1 cellular context compared by ENCODE assay signal in the genomic region with DNA sequence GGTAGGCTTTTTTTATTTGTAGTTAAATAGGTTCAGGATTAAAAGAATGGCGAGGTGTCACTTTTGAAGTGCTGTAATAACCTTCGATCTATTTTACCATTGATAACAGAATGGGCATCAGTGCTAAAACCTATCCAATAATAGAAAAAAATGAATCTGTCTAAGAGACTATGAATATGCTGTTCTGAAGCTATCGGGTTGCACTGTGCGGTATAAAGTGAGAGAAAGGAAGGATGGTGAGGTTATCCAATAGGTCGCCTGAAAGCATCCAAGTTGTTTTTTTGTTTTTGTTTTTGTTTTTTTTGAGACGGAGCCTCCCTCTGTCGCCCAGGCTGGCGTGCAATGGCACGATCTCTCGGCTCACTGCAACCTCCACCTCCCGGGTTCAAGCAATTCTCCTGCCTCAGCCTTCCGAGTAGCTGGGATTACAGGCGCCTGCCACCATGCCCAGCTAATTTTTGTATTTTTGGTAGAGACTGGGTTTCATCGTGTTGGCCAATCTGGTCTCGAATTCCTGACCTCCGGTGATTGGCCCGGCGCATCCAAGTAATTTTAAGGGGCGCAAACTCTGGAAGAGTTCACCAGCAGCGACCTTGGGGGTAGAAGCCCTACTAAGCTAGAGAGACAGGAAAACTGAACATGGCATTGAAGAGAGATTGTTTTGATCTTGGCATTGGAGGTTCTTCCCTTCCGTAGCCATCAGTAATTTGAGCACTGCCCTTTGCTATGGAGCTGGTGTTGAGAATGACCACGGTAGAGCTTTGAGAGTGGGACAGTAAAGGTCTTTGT.
A peak's percentile ranks its signal among the peaks of the same experiment; 100 is the strongest.
TF ChIP-seq lines count a peak whose summit lies in the region.

No MANE protein-coding gene starts in this region.

TF ChIP-seq in IMR-90, 13 proteins besides CTCF, POLR2A, EP300 and RAD21 (continued from another document):
- TF ChIP-seq ELK1 (IDR thresholded peaks at IDR 0.05; ENCODE audit: borderline replicate concordance, low read depth, low read length) (no peak), BHLHE40 (IDR thresholded peaks at IDR 0.05; ENCODE audit: low read depth, low read length) (peak; percentile 25; the same call in 1 of the 2 replicates), RFX5 (IDR thresholded peaks at IDR 0.05; ENCODE audit: low read depth, low read length) (no peak), NFE2L2 (IDR thresholded peaks at IDR 0.05; ENCODE audit: low read depth, low read length) (no peak)
